30 cellular contexts compared by ENCODE assay signal in genomic region chrX:16186380-16187007, GRCh38. TPM values are rescaled to one million over a fixed set of nuclear protein-coding genes. Genes with fewer than 3 reads are reported as not detected.
DNase-seq lines count a peak whose midpoint lies in the region; ATAC-seq, FAIRE-seq and TF ChIP-seq lines count a peak whose summit lies in the region.
"Had no signal": no experiment of that assay in that cellular context is flagged by ENCODE, and none has a peak within 500 bp of the region (broad histone marks: within the 10 kb centered on the region; RNA-seq: fewer than 3 reads in every experiment).

No MANE protein-coding gene starts in this region.

- H3K4me3 ChIP-seq in A549 (no peak overlapping the region), GM23338 (no peak overlapping the region)
- H3K4me3 ChIP-seq: body of pancreas, left lung, Peyer's patch, prostate gland, SJCRH30, upper lobe of left lung had no signal

- ATAC-seq in A549, result no peak
- peak; percentile 88 for ATAC-seq in GM23338
- ATAC-seq in Right ventricle myocardium inferior, result no peak
- ATAC-seq: body of pancreas, sciatic nerve had no signal

- H3K27me3 Mint-ChIP-seq in GM23338 (ENCODE audit: insufficient read depth, low read depth, poor library complexity), result peaks cover 4% of the 10 kb centered on the region

- CTCF ChIA-PET in A549 (lab: Yijun Ruan, JAX), result interaction anchor here (1.0 kb wide), 1 partner anchor 22 kb away, joined by 5 read pairs; no protein-coding TSS in a partner anchor

- no peaks in the 10 kb centered on the region for H3K36me3 ChIP-seq in GM23338 (ENCODE audit: insufficient read depth)
- H3K36me3 ChIP-seq: BE2C, left lung, Peyer's patch, prostate gland, SJCRH30, upper lobe of left lung had no signal

- peaks cover 4% of the 10 kb centered on the region for H3K36me3 Mint-ChIP-seq in GM23338 (ENCODE audit: low read depth)
- H3K36me3 Mint-ChIP-seq: CD8-positive, alpha-beta memory T cell; naive thymus-derived CD4-positive, alpha-beta T cell; stimulated activated effector memory CD8-positive, alpha-beta T cell treated with anti-CD3 and anti-CD28 coated beads, Interleukin-12 subunit alpha, Interleukin-12 subunit beta, amount 100 ng/mL, for 72 hours had no signal

- peaks cover 43% of the 10 kb centered on the region for H3K4me1 Mint-ChIP-seq in GM23338
- H3K4me1 Mint-ChIP-seq: CD8-positive, alpha-beta memory T cell had no signal

- no peaks in the 10 kb centered on the region for H3K9me3 ChIP-seq in A549
- H3K9me3 ChIP-seq: BE2C, body of pancreas, left lung, Peyer's patch, prostate gland, SJCRH30, upper lobe of left lung had no signal

- DNase-seq in A549 (ENCODE audit: low read depth in 1 of 2, low spot score in 1 of 2), result no peak
- DNase-seq in GM23338 (ENCODE audit: low spot score), result peak; percentile 58
- peak; percentile 32 for DNase-seq in RPMI7951 (ENCODE audit: low read depth)
- peak; percentile 78 for DNase-seq in iPS DF 19.7 (ENCODE audit: low read depth, low spot score)
- DNase-seq in Right ventricle myocardium inferior (ENCODE audit: missing footprints), result no peak
- no peak for DNase-seq in globus pallidus (ENCODE audit: low spot score)
- no peak for DNase-seq in D341Med (ENCODE audit: low spot score)
- no peak for DNase-seq in NCI-H128 (lab: John Stamatoyannopoulos, UW; ENCODE audit: unreplicated experiment)
- DNase-seq: activated CD4-positive, alpha-beta T cell treated with anti-CD3 and anti-CD28 coated beads, Interleukin-2, amount 50 U/mL, for 48 hours; activated naive CD4-positive, alpha-beta T cell treated with Interleukin-2 at 50 U/mL for 16 hours; BE2C; body of pancreas; CD8-positive, alpha-beta memory T cell; GDM1; left lung; midbrain; naive thymus-derived CD4-positive, alpha-beta T cell; NCI-H2081; NCI-H510A treated with DMSO at 0.1 percent for 48 hours; Peyer's patch; stimulated activated CD4-positive, alpha-beta T cell treated with anti-CD3 and anti-CD28 coated beads, Interleukin-4, amount 100 ng/mL, for 24 hours; upper lobe of left lung had no signal

- peaks cover 7% of the 10 kb centered on the region; the same call in 2 of the 3 replicates for H3K9me3 Mint-ChIP-seq in GM23338
- H3K9me3 Mint-ChIP-seq: stimulated activated effector memory CD8-positive, alpha-beta T cell treated with anti-CD3 and anti-CD28 coated beads, Interleukin-12 subunit alpha, Interleukin-12 subunit beta, amount 100 ng/mL, for 72 hours had no signal

- TF ChIP-seq RAD21 in A549 (conservative IDR thresholded peaks at IDR 0.05 in 1 of 2, IDR thresholded peaks at IDR 0.05 in 1 of 2), result no peak

- no peak for TF ChIP-seq POLR2A in A549 (IDR thresholded peaks at IDR 0.05; ENCODE audit: low read length)

- no peaks in the 10 kb centered on the region for H3K79me2 ChIP-seq in GM23338 (replicated peaks; ENCODE audit: insufficient read depth)

- POLR2A ChIA-PET in A549 (lab: Yijun Ruan, JAX), result no interaction called here

- WGBS in A549 (ENCODE audit: missing lambda C conversion rate), result 64% methylated on average over 3 of the region's 3 CpGs

- peaks cover 4% of the 10 kb centered on the region; the same call in 1 of the 2 replicates for H3F3A ChIP-seq in GM23338 (replicated peaks; ENCODE audit: low read depth)

- H2AFZ ChIP-seq in GM23338, result no peak overlapping the region

- peak; percentile 28 for FAIRE-seq in A549 (lab: Jason Lieb, UNC)

- no peaks in the 10 kb centered on the region for H3K9me2 ChIP-seq in GM23338 (ENCODE audit: insufficient read depth)

- H3K27ac ChIP-seq in A549 (peak overlapping the region in 1 of 2 experiments; percentile 73; a peak in 2 of 6 replicates), GM23338 (ENCODE audit: low read depth) (peak overlapping the region; percentile 98)
- H3K27ac ChIP-seq: body of pancreas, HL-60, left lung, Peyer's patch, prostate gland, upper lobe of left lung had no signal

- H3K4me1 ChIP-seq in A549 (peaks cover 20% of the 10 kb centered on the region; the same call in 1 of the 3 replicates), GM23338 (ENCODE audit: insufficient read depth) (peaks cover 18% of the 10 kb centered on the region)
- H3K4me1 ChIP-seq: BE2C, left lung, Peyer's patch, prostate gland, upper lobe of left lung had no signal

- no peaks in the 10 kb centered on the region for H4K20me1 ChIP-seq in GM23338 (replicated peaks; ENCODE audit: insufficient read depth)

- no peak overlapping the region for H3K4me3 Mint-ChIP-seq in GM23338
- H3K4me3 Mint-ChIP-seq: CD8-positive, alpha-beta memory T cell; naive thymus-derived CD4-positive, alpha-beta T cell; stimulated activated effector memory CD8-positive, alpha-beta T cell treated with anti-CD3 and anti-CD28 coated beads, Interleukin-12 subunit alpha, Interleukin-12 subunit beta, amount 100 ng/mL, for 72 hours had no signal

- intact Hi-C loops in Right ventricle myocardium inferior (cut with DNase I), result no loop called here

- peak overlapping the region; percentile 16; the same call in 2 of the 3 replicates for H3K4me2 ChIP-seq in A549
- H3K4me2 ChIP-seq in GM23338, result peak overlapping the region; percentile 34; the same call in 1 of the 2 replicates

- no peaks in the 10 kb centered on the region for H3K27me3 ChIP-seq in GM23338 (ENCODE audit: insufficient read depth)
- H3K27me3 ChIP-seq: BE2C, body of pancreas, left lung, Peyer's patch, SJCRH30, upper lobe of left lung had no signal

- peak overlapping the region; percentile 69 for H3K27ac Mint-ChIP-seq in GM23338
- H3K27ac Mint-ChIP-seq: CD8-positive, alpha-beta memory T cell; naive thymus-derived CD4-positive, alpha-beta T cell; stimulated activated effector memory CD8-positive, alpha-beta T cell treated with anti-CD3 and anti-CD28 coated beads, Interleukin-12 subunit alpha, Interleukin-12 subunit beta, amount 100 ng/mL, for 72 hours had no signal

- TF ChIP-seq EP300 in A549 (IDR thresholded peaks at IDR 0.05), result no peak

- TF ChIP-seq CTCF in A549 (IDR thresholded peaks at IDR 0.05) (no peak), GM23338 (conservative IDR thresholded peaks at IDR 0.05; ENCODE audit: low read depth in 2 of 2) (no peak)

TF ChIP-seq in A549, 52 proteins besides CTCF, POLR2A, EP300 and RAD21 (continues in another document):
- no peak for TF ChIP-seq RNF2 (IDR thresholded peaks at IDR 0.05; ENCODE audit: borderline replicate concordance, low read depth)
- no peak for TF ChIP-seq PBX3 (IDR thresholded peaks at IDR 0.05)
- TF ChIP-seq ELK1 (IDR thresholded peaks at IDR 0.05; ENCODE audit: low read depth, low read length), result no peak
- TF ChIP-seq SREBF2 (IDR thresholded peaks at IDR 0.05), result no peak

TF ChIP-seq in GM23338, 12 proteins besides CTCF, POLR2A, EP300 and RAD21:
- TF ChIP-seq ZNF331 (CRISPR knock-in tag; IDR thresholded peaks at IDR 0.05; ENCODE audit: low read depth) (no peak), NANOG (IDR thresholded peaks at IDR 0.05; ENCODE audit: borderline replicate concordance) (peak; percentile 67)
TF ChIP-seq in GM23338: peak in this region for 1.

RNA-seq across cellular contexts. Expression of gene MAGEB17, which starts 19.2 kb away (rescaled TPM):
- not detected in 2 replicates for polyA plus RNA-seq in A549 (2011; rRNA removed)
- not detected in 2 replicates for polyA plus RNA-seq in A549 (2012; cell fraction: cytosol; rRNA removed)
- polyA plus RNA-seq in A549 (2012; cell fraction: nucleus; rRNA removed), result 0.06 TPM in 1 of 2 replicates, not detected in the other
- polyA plus RNA-seq in A549 (2017; fragmentation: RNase III; extraction: RNeasy Plus Mini Kit Qiagen cat#74134 plus additional on column Dnase treatment), result not detected in 3 replicates
- not detected in 2 replicates for polyA minus RNA-seq in A549 (2011; rRNA and poly(A)+ RNA removed)
- 0.14 and 2.2 TPM in 2 replicates for total RNA-seq in GM23338 (2014; rRNA removed; shearing (Covaris generic))
- 0.42 and 0.56 TPM in 2 replicates for polyA plus RNA-seq in GM23338 (2016; fragmentation: Nextera tagmentation; extraction: Ambion mirVana)
- total RNA-seq in RPMI7951 (2014; rRNA removed; shearing (Covaris generic)), result not detected in 2 replicates
- total RNA-seq in Right ventricle myocardium inferior, result not detected
- total RNA-seq: CD8-positive, alpha-beta memory T cell; chondrocyte; epithelial cell of proximal tubule; left lung; naive thymus-derived CD4-positive, alpha-beta T cell; Peyer's patch; sciatic nerve; T-helper 1 cell treated with Interleukin-12 subunit alpha and Interleukin-12 subunit beta and Interleukin-4 antibody, amounts not matched to agents 30 ng/mL and 1 ng/mL, for 36 hours; upper lobe of left lung had no signal
- polyA plus RNA-seq: CD8-positive, alpha-beta memory T cell; naive thymus-derived CD4-positive, alpha-beta T cell had no signal

Comparison
In these comparisons a context has a peak if more than half of its experiments do, and no peak if none do; other contexts are left out.
1. DNase-seq: peak in GM23338 (single experiment), RPMI7951 (single experiment) and iPS DF 19.7 (single experiment); none in A549 (0 of 2), Right ventricle myocardium inferior (single experiment), globus pallidus (single experiment), D341Med (single experiment) and NCI-H128 (single experiment).